ENCODE assay signal across 11 cellular contexts in genomic region chr1:225996946-225997545, GRCh38. TPM values are rescaled to one million over a fixed set of nuclear protein-coding genes. Genes with fewer than 3 reads are reported as not detected.
DNase-seq lines count a peak whose midpoint lies in the region; TF ChIP-seq lines count a peak whose summit lies in the region.
"Had no signal": no experiment of that assay in that cellular context is flagged by ENCODE, and none has a peak within 500 bp of the region (broad histone marks: within the 10 kb centered on the region; RNA-seq: fewer than 3 reads in every experiment).

No MANE protein-coding gene starts in this region.

- H3K4me1 ChIP-seq in transverse colon = peaks cover 10 to 42% (median 31%) of the 10 kb centered on the region in 4 donors

- in situ Hi-C loops in transverse colon (cut with MboI; ENCODE audit: low pct_ligation_motif_present in 1 of 4, low pct_unique_long_range_greater_than_20kb in 1 of 4, low sequenced_read_pairs in 3 of 4) = loop anchor here in 1 of 4 donors (5.0 kb wide), 1 partner anchor 65 kb away; the partner anchor contains the start of gene H3-3A

- H3K27me3 Mint-ChIP-seq in activated naive CD4-positive, alpha-beta T cell treated with anti-CD3 and anti-CD28 coated beads, Interleukin-2, amount 50 U/mL, for 24 hours = no peaks in the 10 kb centered on the region
- no peaks in the 10 kb centered on the region for H3K27me3 Mint-ChIP-seq in T-helper 1 cell treated with Interleukin-12 subunit alpha and Interleukin-12 subunit beta and Interleukin-4 antibody, amounts not matched to agents 30 μg/mL and 1 μg/mL, for 36 hours (ENCODE audit: low read depth)
- H3K27me3 Mint-ChIP-seq in type B pancreatic cell = no peaks in the 10 kb centered on the region

- TF ChIP-seq CTCF in fibroblast of pulmonary artery (IDR thresholded peaks at IDR 0.05; ENCODE audit: low read length, missing control alignments) (no peak), type B pancreatic cell (conservative IDR thresholded peaks at IDR 0.05) (no peak), transverse colon (IDR thresholded peaks at IDR 0.05) (no peak)

- no peaks in the 10 kb centered on the region for H3K9me3 ChIP-seq in transverse colon

- peak overlapping the region in 1 of 4 donors; percentile 96 for H3K27ac ChIP-seq in transverse colon

- DNase-seq in activated naive CD4-positive, alpha-beta T cell treated with Interleukin-2 at 50 U/mL for 16 hours = no peak
- peak; percentile 56 for DNase-seq in fibroblast of pulmonary artery (ENCODE audit: low read depth)
- DNase-seq in type B pancreatic cell (ENCODE audit: extremely low spot score, unreplicated experiment) = no peak
- DNase-seq in SW 1271 (lab: John Stamatoyannopoulos, UW) = no peak
- DNase-seq in transverse colon = no peak
- DNase-seq in NCI-H226 = no peak
- DNase-seq: effector CD8-positive, alpha-beta T cell; KG1; right cardiac atrium had no signal

- peaks cover 0 to 28% (median 11%) of the 10 kb centered on the region in 4 donors for H3K36me3 ChIP-seq in transverse colon

- peaks cover 14% of the 10 kb centered on the region for H3K36me3 Mint-ChIP-seq in activated naive CD4-positive, alpha-beta T cell treated with anti-CD3 and anti-CD28 coated beads, Interleukin-2, amount 50 U/mL, for 24 hours
- H3K36me3 Mint-ChIP-seq in T-helper 1 cell treated with Interleukin-12 subunit alpha and Interleukin-12 subunit beta and Interleukin-4 antibody, amounts not matched to agents 30 μg/mL and 1 μg/mL, for 36 hours (ENCODE audit: low read depth) = peaks cover 27% of the 10 kb centered on the region
- peaks cover 6% of the 10 kb centered on the region for H3K36me3 Mint-ChIP-seq in type B pancreatic cell

- H3K27me3 ChIP-seq in transverse colon = no peaks in the 10 kb centered on the region

- 34 to 37% methylated on average over 5 of the region's 5 CpGs for WGBS in transverse colon (ENCODE audit: low coverage in 1 of 2), 2 donors

- H3K4me1 Mint-ChIP-seq in activated naive CD4-positive, alpha-beta T cell treated with anti-CD3 and anti-CD28 coated beads, Interleukin-2, amount 50 U/mL, for 24 hours = peaks cover 61% of the 10 kb centered on the region
- H3K4me1 Mint-ChIP-seq in T-helper 1 cell treated with Interleukin-12 subunit alpha and Interleukin-12 subunit beta and Interleukin-4 antibody, amounts not matched to agents 30 μg/mL and 1 μg/mL, for 36 hours (ENCODE audit: low read depth) = peaks cover 40% of the 10 kb centered on the region
- peaks cover 27% of the 10 kb centered on the region for H3K4me1 Mint-ChIP-seq in type B pancreatic cell (ENCODE audit: unreplicated experiment)

- H3K9me3 Mint-ChIP-seq in activated naive CD4-positive, alpha-beta T cell treated with anti-CD3 and anti-CD28 coated beads, Interleukin-2, amount 50 U/mL, for 24 hours = no peaks in the 10 kb centered on the region
- H3K9me3 Mint-ChIP-seq in T-helper 1 cell treated with Interleukin-12 subunit alpha and Interleukin-12 subunit beta and Interleukin-4 antibody, amounts not matched to agents 30 μg/mL and 1 μg/mL, for 36 hours = no peaks in the 10 kb centered on the region
- H3K9me3 Mint-ChIP-seq in type B pancreatic cell = no peaks in the 10 kb centered on the region

- peak overlapping the region; percentile 100 for H3K4me3 Mint-ChIP-seq in activated naive CD4-positive, alpha-beta T cell treated with anti-CD3 and anti-CD28 coated beads, Interleukin-2, amount 50 U/mL, for 24 hours
- H3K4me3 Mint-ChIP-seq in T-helper 1 cell treated with Interleukin-12 subunit alpha and Interleukin-12 subunit beta and Interleukin-4 antibody, amounts not matched to agents 30 μg/mL and 1 μg/mL, for 36 hours = peak overlapping the region; percentile 58
- peak overlapping the region; percentile 67 for H3K4me3 Mint-ChIP-seq in type B pancreatic cell

- peak overlapping the region; percentile 0 for H3K4me3 ChIP-seq in fibroblast of pulmonary artery (replicated peaks; ENCODE audit: low read depth, low read length)
- H3K4me3 ChIP-seq in transverse colon = no peak overlapping the region

- intact Hi-C loops in transverse colon (cut with DNase I; ENCODE audit: low total_unique reads) = no loop called here

- TF ChIP-seq POLR2A in transverse colon (IDR thresholded peaks at IDR 0.05) = no peak

- no peak for TF ChIP-seq EP300 in transverse colon (IDR thresholded peaks at IDR 0.05; ENCODE audit: low read depth)

- peak overlapping the region; percentile 76 for H3K27ac Mint-ChIP-seq in activated naive CD4-positive, alpha-beta T cell treated with anti-CD3 and anti-CD28 coated beads, Interleukin-2, amount 50 U/mL, for 24 hours
- peak overlapping the region; percentile 70 for H3K27ac Mint-ChIP-seq in T-helper 1 cell treated with Interleukin-12 subunit alpha and Interleukin-12 subunit beta and Interleukin-4 antibody, amounts not matched to agents 30 μg/mL and 1 μg/mL, for 36 hours
- peak overlapping the region; percentile 33 for H3K27ac Mint-ChIP-seq in type B pancreatic cell

RNA-seq across cellular contexts. Expression of gene SDE2, which starts 2.1 kb away (rescaled TPM):
- total RNA-seq in type B pancreatic cell (ENCODE audit: low replicate concordance) (15.0 and 15.1 TPM in 2 replicates), transverse colon (10 to 100 TPM in 2 of 4 donors, 1 to 10 TPM in 2; 4.4 to 19.2 (median 13.2) TPM)

RNA-seq across cellular contexts. Expression of gene LEFTY2, which starts 56.0 kb away (rescaled TPM):
- total RNA-seq in type B pancreatic cell (ENCODE audit: low replicate concordance) (not detected in 2 replicates), transverse colon (10 to 100 TPM in 2 of 4 donors, under 1 TPM in 1, not detected in 1; 0.55 to 28.7 (median 24.5) TPM)
